ENCODE assay signal across 17 cellular contexts in genomic region chrX:17706676-17707075, GRCh38. TPM values are rescaled to one million over a fixed set of nuclear protein-coding genes. Genes with fewer than 3 reads are reported as not detected.
DNase-seq lines count a peak whose midpoint lies in the region; ATAC-seq and TF ChIP-seq lines count a peak whose summit lies in the region.
"Had no signal": no experiment of that assay in that cellular context is flagged by ENCODE, and none has a peak within 500 bp of the region (broad histone marks: within the 10 kb centered on the region; RNA-seq: fewer than 3 reads in every experiment).

No MANE protein-coding gene starts in this region.

- H3K27me3 ChIP-seq in MM.1S (replicated peaks; ENCODE audit: insufficient read depth, low read length) = no peaks in the 10 kb centered on the region
- H3K27me3 ChIP-seq: adrenal gland, neural progenitor cell had no signal

- no peak overlapping the region for H3K9ac ChIP-seq in MM.1S (ENCODE audit: low read length)
- H3K9ac ChIP-seq: neural progenitor cell had no signal

- no peak overlapping the region for H3K27ac Mint-ChIP-seq in activated CD8-positive, alpha-beta T cell treated with anti-CD3 and anti-CD28 coated beads for 36 hours
- no peak overlapping the region for H3K27ac Mint-ChIP-seq in activated naive CD4-positive, alpha-beta T cell treated with anti-CD3 and anti-CD28 coated beads, Interleukin-2, amount 10 ng/mL, durations not matched to agents 7 days and 5 days
- H3K27ac Mint-ChIP-seq: neural progenitor cell had no signal

- intact Hi-C loops in activated CD8-positive, alpha-beta T cell treated with anti-CD3 and anti-CD28 coated beads for 36 hours (cut with micrococcal nuclease) = no loop called here

- H3K4me3 ChIP-seq in foreskin fibroblast (ENCODE audit: low read depth in 1 of 2, low read length in 2 of 2) = no peak overlapping the region
- no peak overlapping the region for H3K4me3 ChIP-seq in skeletal muscle cell (ENCODE audit: low read depth, low read length)
- no peak overlapping the region for H3K4me3 ChIP-seq in MM.1S (ENCODE audit: low read length)
- H3K4me3 ChIP-seq: adrenal gland, neural progenitor cell, skin epidermis had no signal

- no peaks in the 10 kb centered on the region for H3K4me1 Mint-ChIP-seq in activated CD8-positive, alpha-beta T cell treated with anti-CD3 and anti-CD28 coated beads for 36 hours (ENCODE audit: low read depth)
- H3K4me1 Mint-ChIP-seq in activated naive CD4-positive, alpha-beta T cell treated with anti-CD3 and anti-CD28 coated beads, Interleukin-2, amount 10 ng/mL, durations not matched to agents 7 days and 5 days = no peaks in the 10 kb centered on the region

- H3K4me2 ChIP-seq in MM.1S (ENCODE audit: low read depth, low read length) = no peak overlapping the region
- H3K4me2 ChIP-seq: neural progenitor cell had no signal

- no peaks in the 10 kb centered on the region for H4K20me1 ChIP-seq in MM.1S (ENCODE audit: insufficient read depth, low read length)

- no peak for ATAC-seq in activated CD8-positive, alpha-beta T cell treated with anti-CD3 and anti-CD28 coated beads for 36 hours
- ATAC-seq: left ventricle myocardium superior had no signal

- H3F3A ChIP-seq in MM.1S (ENCODE audit: insufficient read depth, low read length) = no peaks in the 10 kb centered on the region

- H2AFZ ChIP-seq in MM.1S (ENCODE audit: low read length) = no peak overlapping the region
- H2AFZ ChIP-seq: neural progenitor cell had no signal

- H3K9me3 ChIP-seq in MM.1S (replicated peaks; ENCODE audit: insufficient read depth, low read length) = no peaks in the 10 kb centered on the region
- H3K9me3 ChIP-seq: adrenal gland had no signal

- no peaks in the 10 kb centered on the region for H3K4me1 ChIP-seq in MM.1S (ENCODE audit: low read length)
- H3K4me1 ChIP-seq: adrenal gland, neural progenitor cell had no signal

- CTCF ChIA-PET in activated CD8-positive, alpha-beta T cell treated with anti-CD3 and anti-CD28 coated beads for 36 hours (lab: Charles Lee) = no interaction called here
- CTCF ChIA-PET in activated naive CD4-positive, alpha-beta T cell treated with anti-CD3 and anti-CD28 coated beads, Interleukin-2, amount 10 ng/mL, durations not matched to agents 7 days and 5 days (lab: Charles Lee) = no interaction called here

- H3K36me3 Mint-ChIP-seq in activated CD8-positive, alpha-beta T cell treated with anti-CD3 and anti-CD28 coated beads for 36 hours (ENCODE audit: low read depth) = no peaks in the 10 kb centered on the region
- no peaks in the 10 kb centered on the region for H3K36me3 Mint-ChIP-seq in activated naive CD4-positive, alpha-beta T cell treated with anti-CD3 and anti-CD28 coated beads, Interleukin-2, amount 10 ng/mL, durations not matched to agents 7 days and 5 days
- H3K36me3 Mint-ChIP-seq: neural progenitor cell had no signal

- H3K9me3 Mint-ChIP-seq in activated CD8-positive, alpha-beta T cell treated with anti-CD3 and anti-CD28 coated beads for 36 hours = no peaks in the 10 kb centered on the region
- H3K9me3 Mint-ChIP-seq in activated naive CD4-positive, alpha-beta T cell treated with anti-CD3 and anti-CD28 coated beads, Interleukin-2, amount 10 ng/mL, durations not matched to agents 7 days and 5 days = no peaks in the 10 kb centered on the region
- H3K9me3 Mint-ChIP-seq: neural progenitor cell had no signal

- H3K9me2 ChIP-seq in MM.1S (replicated peaks; ENCODE audit: insufficient read depth, low read length) = no peaks in the 10 kb centered on the region

- no peaks in the 10 kb centered on the region for H3K79me2 ChIP-seq in MM.1S (ENCODE audit: low read length)

- POLR2A ChIA-PET in activated CD8-positive, alpha-beta T cell treated with anti-CD3 and anti-CD28 coated beads for 36 hours (lab: Charles Lee) = no interaction called here

- H3K36me3 ChIP-seq in MM.1S (replicated peaks; ENCODE audit: insufficient read depth, low read length) = no peaks in the 10 kb centered on the region
- H3K36me3 ChIP-seq: adrenal gland, neural progenitor cell had no signal

- no peak for TF ChIP-seq CTCF in foreskin fibroblast (IDR thresholded peaks at IDR 0.05; ENCODE audit: low read depth, low read length)
- no peak for TF ChIP-seq CTCF in MM.1S (IDR thresholded peaks at IDR 0.05; ENCODE audit: low read length)
- no peak for TF ChIP-seq CTCF in activated CD8-positive, alpha-beta T cell treated with anti-CD3 and anti-CD28 coated beads for 36 hours (IDR thresholded peaks at IDR 0.05)

- H3K4me3 Mint-ChIP-seq in activated CD8-positive, alpha-beta T cell treated with anti-CD3 and anti-CD28 coated beads for 36 hours = no peak overlapping the region
- H3K4me3 Mint-ChIP-seq in activated naive CD4-positive, alpha-beta T cell treated with anti-CD3 and anti-CD28 coated beads, Interleukin-2, amount 10 ng/mL, durations not matched to agents 7 days and 5 days = no peak overlapping the region
- H3K4me3 Mint-ChIP-seq: neural progenitor cell had no signal

- DNase-seq in GM03348 (ENCODE audit: low spot score) (peak; percentile 82), T1000 (lab: John Stamatoyannopoulos, UW) (peak; percentile 0), foreskin fibroblast (peak; percentile 67 to 86), skeletal muscle cell (ENCODE audit: low read depth) (peak; percentile 31), MM.1S (no peak), NCI-H2196 (lab: John Stamatoyannopoulos, UW; ENCODE audit: unreplicated experiment) (no peak)
- DNase-seq in activated CD8-positive, alpha-beta T cell treated with anti-CD3 and anti-CD28 coated beads for 36 hours = no peak
- DNase-seq in activated naive CD4-positive, alpha-beta T cell treated with anti-CD3 and anti-CD28 coated beads, Interleukin-2, amount 10 ng/mL, durations not matched to agents 7 days and 5 days = no peak
- DNase-seq: activated CD4-positive, alpha-beta T cell treated with anti-CD3 and anti-CD28 coated beads for 1 hour; Calu3; head of caudate nucleus; Karpas-422; left ventricle myocardium superior; NCI-H2171 treated with DMSO at 0.1 percent for 48 hours had no signal

- no peaks in the 10 kb centered on the region for H3K27me3 Mint-ChIP-seq in activated CD8-positive, alpha-beta T cell treated with anti-CD3 and anti-CD28 coated beads for 36 hours
- H3K27me3 Mint-ChIP-seq in activated naive CD4-positive, alpha-beta T cell treated with anti-CD3 and anti-CD28 coated beads, Interleukin-2, amount 10 ng/mL, durations not matched to agents 7 days and 5 days = no peaks in the 10 kb centered on the region

- no peak overlapping the region for H3K27ac ChIP-seq in MM.1S (ENCODE audit: low read length)
- H3K27ac ChIP-seq: adrenal gland, neural progenitor cell, skin epidermis had no signal

RNA-seq across cellular contexts. Expression of gene SCML1, which starts 30.6 kb away (rescaled TPM):
- total RNA-seq in activated CD8-positive, alpha-beta T cell treated with anti-CD3 and anti-CD28 coated beads for 36 hours = 1 to 10 TPM; 4.1 to 4.6 TPM

Comparison
In these comparisons a context has a peak if more than half of its experiments do, and no peak if none do; other contexts are left out.
1. DNase-seq: peak in GM03348 (single experiment), T1000 (single experiment), foreskin fibroblast (2 of 2) and skeletal muscle cell (single experiment); none in MM.1S (single experiment), activated CD8-positive, alpha-beta T cell treated with anti-CD3 and anti-CD28 coated beads for 36 hours (single experiment), activated naive CD4-positive, alpha-beta T cell treated with anti-CD3 and anti-CD28 coated beads, Interleukin-2, amount 10 ng/mL, durations not matched to agents 7 days and 5 days (single experiment) and NCI-H2196 (single experiment).